Comparison of ENCODE assay signal across 8 cellular contexts in genomic region chr17:82752371-82753200, GRCh38. TPM values are rescaled to one million over a fixed set of nuclear protein-coding genes. Genes with fewer than 3 reads are reported as not detected.
DNase-seq lines count a peak whose midpoint lies in the region; ATAC-seq, FAIRE-seq and TF ChIP-seq lines count a peak whose summit lies in the region.

No MANE protein-coding gene starts in this region.

- H4K8ac ChIP-seq in H1 (ENCODE audit: extremely low read depth, insufficient read depth, low read length) = no peak overlapping the region

- peaks cover 13% of the 10 kb centered on the region for H3K23me2 ChIP-seq in H1 (ENCODE audit: low read depth, low read length)

- H2AK5ac ChIP-seq in H1 (ENCODE audit: low read depth, low read length) = no peak overlapping the region

- no peak overlapping the region for H2BK120ac ChIP-seq in H1 (replicated peaks; ENCODE audit: low read depth, low read length)

- H3K27ac ChIP-seq in H1 (ENCODE audit: low read depth, low read length) (no peak overlapping the region), muscle layer of duodenum (ENCODE audit: low read length) (no peak overlapping the region)

- peaks cover 0 to 1% of the 10 kb centered on the region in 2 experiments for H4K20me1 ChIP-seq in H1 (replicated peaks in 1 of 2; ENCODE audit: control insufficient read depth in 1 of 2, insufficient read depth in 2 of 2, low read length in 2 of 2)

- TF ChIP-seq CTCF in H1 (IDR thresholded peaks at IDR 0.05; ENCODE audit: control extremely low read depth in 1 of 3, insufficient read depth in 1 of 3, low read depth in 1 of 3, low read length in 3 of 3) = no peak

- no peak overlapping the region for H2BK5ac ChIP-seq in H1 (ENCODE audit: low read depth, low read length)

- H3K36me3 ChIP-seq in H1 (ENCODE audit: control insufficient read depth in 2 of 4, insufficient read depth in 4 of 4, low read length in 3 of 4) (peaks cover 0 to 9% (median 0%) of the 10 kb centered on the region in 4 experiments; a peak in 2 of 8 replicates), muscle layer of duodenum (ENCODE audit: control insufficient read depth in 1 of 2, insufficient read depth in 2 of 2, low read length in 2 of 2) (no peaks in the 10 kb centered on the region)

- DNase-seq in stimulated activated CD4-positive, alpha-beta T cell treated with anti-CD3 and anti-CD28 coated beads, Interleukin-4, amount 100 ng/mL, for 1 hour = peak; percentile 54
- no peak for DNase-seq in stimulated activated CD4-positive, alpha-beta T cell treated with anti-CD3 and anti-CD28 coated beads, Interleukin-4, amount 100 ng/mL, for 24 hours
- DNase-seq in RPMI8226 (peak; percentile 40), H1 (ENCODE audit: low read depth in 1 of 2, low spot score in 2 of 2) (no peak), SHP77 treated with DMSO at 0.1 percent for 48 hours (lab: John Stamatoyannopoulos, UW) (no peak), 8988T (no peak)

- no peak overlapping the region for H3K23ac ChIP-seq in H1 (ENCODE audit: insufficient read length)

- FAIRE-seq in H1 (lab: Jason Lieb, UNC) = no peak

- TF ChIP-seq EP300 in H1 (IDR thresholded peaks at IDR 0.05; ENCODE audit: borderline replicate concordance in 1 of 2, low read depth in 2 of 2, low read length in 2 of 2) = no peak

- H3K4me1 ChIP-seq in H1 (replicated peaks in 1 of 4; ENCODE audit: control insufficient read depth in 3 of 4, insufficient read depth in 4 of 4, low read length in 3 of 4) = peaks cover 8 to 23% (median 16%) of the 10 kb centered on the region in 4 experiments
- peaks cover 5 to 14% of the 10 kb centered on the region in 2 donors for H3K4me1 ChIP-seq in muscle layer of duodenum (ENCODE audit: control insufficient read depth in 1 of 2, insufficient read depth in 2 of 2, low read length in 2 of 2)

- H2AFZ ChIP-seq in H1 (ENCODE audit: low read length) = no peak overlapping the region

- no peak overlapping the region for H3K4ac ChIP-seq in H1 (replicated peaks; ENCODE audit: insufficient read length, low read depth, low read length)

- H3K18ac ChIP-seq in H1 (ENCODE audit: extremely low read depth, low read length) = peak overlapping the region; percentile 48; the same call in 1 of the 2 replicates

- no peak overlapping the region for H4K5ac ChIP-seq in H1 (ENCODE audit: insufficient read length, low read depth, low read length)

- no peak overlapping the region for H3K56ac ChIP-seq in H1 (replicated peaks; ENCODE audit: insufficient read length, low read depth, low read length)

- peak overlapping the region; percentile 78 to 93 (median 85) for H3K4me3 ChIP-seq in H1 (ENCODE audit: extremely low read depth in 1 of 4, insufficient read depth in 2 of 4, low read depth in 3 of 4, low read length in 4 of 4)
- peak overlapping the region; percentile 68 to 88 for H3K4me3 ChIP-seq in muscle layer of duodenum (ENCODE audit: low read depth in 1 of 2, low read length in 2 of 2)

- no peak overlapping the region for H3K14ac ChIP-seq in H1 (ENCODE audit: insufficient read length)

- H3K9me3 ChIP-seq in H1 (ENCODE audit: insufficient read depth in 2 of 2, low read depth in 1 of 2, low read length in 1 of 2) = no peaks in the 10 kb centered on the region
- no peaks in the 10 kb centered on the region for H3K9me3 ChIP-seq in muscle layer of duodenum (ENCODE audit: control insufficient read depth in 1 of 2, low read length in 2 of 2)

- no peak overlapping the region for H2BK12ac ChIP-seq in H1 (ENCODE audit: low read depth, low read length)

- no peak overlapping the region for H2BK15ac ChIP-seq in H1 (ENCODE audit: low read length)

- no peak for TF ChIP-seq POLR2A in H1 (IDR thresholded peaks at IDR 0.05; ENCODE audit: control extremely low read depth in 1 of 2, low read depth in 2 of 2, low read length in 2 of 2)

- POLR2A ChIA-PET in H1 (lab: Charles Lee; ENCODE audit: partially characterized antibody) = interaction anchor here (0.8 kb wide), 1 partner anchor 10 kb away, joined by 5 read pairs; no protein-coding TSS in a partner anchor

- H3K27me3 ChIP-seq in H1 (replicated peaks in 1 of 4; ENCODE audit: control insufficient read depth in 3 of 4, extremely low read depth in 1 of 4, insufficient read depth in 3 of 4, low read length in 3 of 4) (peaks cover 0 to 6% (median 3%) of the 10 kb centered on the region in 4 experiments; a peak in 4 of 7 replicates), muscle layer of duodenum (ENCODE audit: low read depth, low read length) (no peaks in the 10 kb centered on the region)

- no peak overlapping the region for H2BK20ac ChIP-seq in H1 (ENCODE audit: low read length)

- peaks cover 0 to 31% of the 10 kb centered on the region in 2 experiments; a peak in 2 of 4 replicates for H3K79me2 ChIP-seq in H1 (ENCODE audit: control insufficient read depth in 1 of 2, insufficient read depth in 2 of 2, low read length in 2 of 2)

- peak; percentile 30 for ATAC-seq in HG02970 (IDR thresholded peaks at IDR 0.05; ENCODE audit: low FRiP score, unreplicated experiment)

- no peak for TF ChIP-seq RAD21 in H1 (IDR thresholded peaks at IDR 0.05 in 1 of 2, conservative IDR thresholded peaks at IDR 0.05 in 1 of 2; ENCODE audit: low read depth in 2 of 2, low read length in 2 of 2)

- H3K9ac ChIP-seq in H1 (replicated peaks in 1 of 4; ENCODE audit: extremely low read depth in 1 of 4, low read depth in 3 of 4, low read length in 3 of 4) = peak overlapping the region; percentile 49 to 82 (median 68); a peak in 5 of 7 replicates

- 1% methylated on average over 48 of the region's 72 CpGs; no CpG with 5 or more reads in 1 of the 2 experiments for WGBS in H1 (ENCODE audit: extremely low coverage in 1 of 2, insufficient coverage in 1 of 2, insufficient read length in 1 of 2, insufficient replicate concordance in 2 of 2, low coverage in 1 of 2, low lambda C conversion rate in 2 of 2, missing lambda C conversion rate in 1 of 2), 2 experiments

- H4K91ac ChIP-seq in H1 (replicated peaks; ENCODE audit: insufficient read length, low read length) = no peak overlapping the region

- H3K79me1 ChIP-seq in H1 (ENCODE audit: low read depth, low read length) = peaks cover 5% of the 10 kb centered on the region

- H3K4me2 ChIP-seq in H1 (ENCODE audit: insufficient read depth in 1 of 2, low read depth in 2 of 2, low read length in 2 of 2) = peak overlapping the region; percentile 95 to 97

- CTCF ChIA-PET in H1 (lab: Charles Lee; ENCODE audit: partially characterized antibody) = interaction anchor here (1.0 kb wide), 1 partner anchor 16 kb away, joined by 3 read pairs; no protein-coding TSS in a partner anchor

TF ChIP-seq in H1, 55 proteins besides CTCF, POLR2A, EP300 and RAD21 (continues in another document):
- TF ChIP-seq ASH2L (IDR thresholded peaks at IDR 0.05; ENCODE audit: low read length) = no peak
- no peak for TF ChIP-seq BCL11A (IDR thresholded peaks at IDR 0.05; ENCODE audit: low read depth in 2 of 2, low read length in 2 of 2)
- TF ChIP-seq BRCA1 (IDR thresholded peaks at IDR 0.05; ENCODE audit: low read depth, low read length) = no peak
- no peak for TF ChIP-seq KDM4A (IDR thresholded peaks at IDR 0.05; ENCODE audit: low read depth, low read length, severe bottlenecking)
- TF ChIP-seq JUND (IDR thresholded peaks at IDR 0.05; ENCODE audit: low read length) = no peak
- no peak for TF ChIP-seq SP4 (IDR thresholded peaks at IDR 0.05; ENCODE audit: low read length)
- TF ChIP-seq GABPA (IDR thresholded peaks at IDR 0.05; ENCODE audit: borderline replicate concordance, insufficient read depth, low read length) = no peak

RNA-seq across cellular contexts. Expression of gene TBCD, which starts 0.7 kb away (rescaled TPM):
- 117 and 118 TPM in 2 replicates for total RNA-seq in H1 (2021; fragmentation: NEBNext Ultra II Directional; extraction: Animal tissue kit (Norgen Biotek cat#: 25700))
- polyA plus RNA-seq in H1 (2011; rRNA removed) = 162 and 214 TPM in 2 replicates
- 111 TPM for polyA plus RNA-seq in H1 (2011; cell fraction: cytosol; rRNA removed)
- 346 TPM for polyA plus RNA-seq in H1 (2011; cell fraction: nucleus; rRNA removed)
- polyA plus RNA-seq in H1 (2012, experiment 1 of 2) = 116 to 160 TPM (median 143 TPM) in 4 replicates
- 116 TPM for polyA plus RNA-seq in H1 (2012, experiment 2 of 2)
- 64.1 TPM for polyA plus RNA-seq in H1 (2013, experiment 1 of 2)
- 59.0 TPM for polyA plus RNA-seq in H1 (2013, experiment 2 of 2)
- 107 and 112 TPM in 2 replicates for polyA minus RNA-seq in H1 (2011; rRNA and poly(A)+ RNA removed)
- 87.7 TPM for polyA minus RNA-seq in H1 (2011; cell fraction: cytosol; rRNA and poly(A)+ RNA removed)
- polyA minus RNA-seq in H1 (2011; cell fraction: nucleus; rRNA and poly(A)+ RNA removed) = 90.6 TPM

RNA-seq across cellular contexts. Expression of gene FN3K, which starts 17.2 kb away (rescaled TPM):
- 13.6 and 14.2 TPM in 2 replicates for total RNA-seq in H1 (2021; fragmentation: NEBNext Ultra II Directional; extraction: Animal tissue kit (Norgen Biotek cat#: 25700))
- polyA plus RNA-seq in H1 (2011; rRNA removed) = 0.88 and 2.1 TPM in 2 replicates
- polyA plus RNA-seq in H1 (2011; cell fraction: cytosol; rRNA removed) = 2.4 TPM
- 4.6 TPM for polyA plus RNA-seq in H1 (2011; cell fraction: nucleus; rRNA removed)
- 13.9 to 22.0 TPM (median 20.3 TPM) in 4 replicates for polyA plus RNA-seq in H1 (2012, experiment 1 of 2)
- 13.0 TPM for polyA plus RNA-seq in H1 (2012, experiment 2 of 2)
- 6.2 TPM for polyA plus RNA-seq in H1 (2013, experiment 1 of 2)
- 5.4 TPM for polyA plus RNA-seq in H1 (2013, experiment 2 of 2)
- polyA minus RNA-seq in H1 (2011; rRNA and poly(A)+ RNA removed) = 1.7 and 1.8 TPM in 2 replicates
- polyA minus RNA-seq in H1 (2011; cell fraction: cytosol; rRNA and poly(A)+ RNA removed) = 7.4 TPM
- polyA minus RNA-seq in H1 (2011; cell fraction: nucleus; rRNA and poly(A)+ RNA removed) = 5.4 TPM

RNA-seq across cellular contexts. Expression of gene FN3KRP, which starts 36.1 kb away (rescaled TPM):
- 21.4 and 23.3 TPM in 2 replicates for total RNA-seq in H1 (2021; fragmentation: NEBNext Ultra II Directional; extraction: Animal tissue kit (Norgen Biotek cat#: 25700))
- 17.1 and 18.1 TPM in 2 replicates for polyA plus RNA-seq in H1 (2011; rRNA removed)
- polyA plus RNA-seq in H1 (2011; cell fraction: cytosol; rRNA removed) = 17.3 TPM
- polyA plus RNA-seq in H1 (2011; cell fraction: nucleus; rRNA removed) = 19.5 TPM
- 29.8 to 30.3 TPM (median 30.2 TPM) in 4 replicates for polyA plus RNA-seq in H1 (2012, experiment 1 of 2)
- polyA plus RNA-seq in H1 (2012, experiment 2 of 2) = 18.4 TPM
- 13.8 TPM for polyA plus RNA-seq in H1 (2013, experiment 1 of 2)
- polyA plus RNA-seq in H1 (2013, experiment 2 of 2) = 13.2 TPM
- polyA minus RNA-seq in H1 (2011; rRNA and poly(A)+ RNA removed) = 10.1 and 10.7 TPM in 2 replicates
- 8.7 TPM for polyA minus RNA-seq in H1 (2011; cell fraction: cytosol; rRNA and poly(A)+ RNA removed)
- 4.8 TPM for polyA minus RNA-seq in H1 (2011; cell fraction: nucleus; rRNA and poly(A)+ RNA removed)

RNA-seq across cellular contexts. Expression of gene RAB40B, which starts 54.1 kb away (rescaled TPM):
- total RNA-seq in H1 (2021; fragmentation: NEBNext Ultra II Directional; extraction: Animal tissue kit (Norgen Biotek cat#: 25700)) = 3.1 and 3.3 TPM in 2 replicates
- 4.6 and 7.1 TPM in 2 replicates for polyA plus RNA-seq in H1 (2011; rRNA removed)
- 2.9 TPM for polyA plus RNA-seq in H1 (2011; cell fraction: cytosol; rRNA removed)
- polyA plus RNA-seq in H1 (2011; cell fraction: nucleus; rRNA removed) = 5.8 TPM
- polyA plus RNA-seq in H1 (2012, experiment 1 of 2) = 4.1 to 5.9 TPM (median 4.3 TPM) in 4 replicates
- 13.5 TPM for polyA plus RNA-seq in H1 (2012, experiment 2 of 2)
- 2.4 TPM for polyA plus RNA-seq in H1 (2013, experiment 1 of 2)
- 3.6 TPM for polyA plus RNA-seq in H1 (2013, experiment 2 of 2)
- 0.95 and 1.5 TPM in 2 replicates for polyA minus RNA-seq in H1 (2011; rRNA and poly(A)+ RNA removed)
- 1.1 TPM for polyA minus RNA-seq in H1 (2011; cell fraction: cytosol; rRNA and poly(A)+ RNA removed)
- 1.8 TPM for polyA minus RNA-seq in H1 (2011; cell fraction: nucleus; rRNA and poly(A)+ RNA removed)

Comparison
In these comparisons a context has a peak if more than half of its experiments do, and no peak if none do; other contexts are left out.
1. DNase-seq: peak in stimulated activated CD4-positive, alpha-beta T cell treated with anti-CD3 and anti-CD28 coated beads, Interleukin-4, amount 100 ng/mL, for 1 hour (single experiment) and RPMI8226 (single experiment); none in stimulated activated CD4-positive, alpha-beta T cell treated with anti-CD3 and anti-CD28 coated beads, Interleukin-4, amount 100 ng/mL, for 24 hours (single experiment), H1 (0 of 2), SHP77 treated with DMSO at 0.1 percent for 48 hours (single experiment) and 8988T (single experiment).